Comparison of ENCODE assay signal across 1 cellular context in genomic region chr1:165350861-165351260, GRCh38.
TF ChIP-seq lines count a peak whose summit lies in the region.

No MANE protein-coding gene starts in this region.

TF ChIP-seq in GM23338, 12 proteins besides CTCF, POLR2A, EP300 and RAD21 (continued from another document):
- TF ChIP-seq ZNF462 (CRISPR knock-in tag; IDR thresholded peaks at IDR 0.05) (peak; percentile 10; the same call in 1 of the 2 replicates), CREB1 (CRISPR knock-in tag; IDR thresholded peaks at IDR 0.05; ENCODE audit: low read depth) (no peak), NANOG (IDR thresholded peaks at IDR 0.05; ENCODE audit: borderline replicate concordance) (peak; percentile 43; the same call in 1 of the 2 replicates), ZNF114 (CRISPR knock-in tag; IDR thresholded peaks at IDR 0.05) (no peak), EZH2 (IDR thresholded peaks at IDR 0.05; ENCODE audit: low read depth, unreplicated experiment) (no peak), ZNF331 (CRISPR knock-in tag; IDR thresholded peaks at IDR 0.05; ENCODE audit: low read depth) (no peak), JUNB (IDR thresholded peaks at IDR 0.05; ENCODE audit: unreplicated experiment) (no peak), POLR2AphosphoS5 (IDR thresholded peaks at IDR 0.05; ENCODE audit: low read depth) (no peak)
